Comparison of ENCODE assay signal across 2 cellular contexts in genomic region chr6:9978480-9978879, GRCh38.
A peak's percentile ranks its signal among the peaks of the same experiment; 100 is the strongest.
TF ChIP-seq lines count a peak whose summit lies in the region.

No MANE protein-coding gene starts in this region.

TF ChIP-seq in GM23338, 12 proteins besides CTCF, POLR2A, EP300 and RAD21:
- no peak for TF ChIP-seq ZNF331 (CRISPR knock-in tag; IDR thresholded peaks at IDR 0.05; ENCODE audit: low read depth)
- no peak for TF ChIP-seq JUNB (IDR thresholded peaks at IDR 0.05; ENCODE audit: unreplicated experiment)

TF ChIP-seq in H1, 55 proteins besides CTCF, POLR2A, EP300 and RAD21:
- TF ChIP-seq SIX5 (IDR thresholded peaks at IDR 0.05; ENCODE audit: low read depth, low read length) (no peak), CEBPB (IDR thresholded peaks at IDR 0.05; ENCODE audit: low read depth, low read length) (peak; percentile 30; the same call in 1 of the 2 replicates), KDM4A (IDR thresholded peaks at IDR 0.05; ENCODE audit: low read depth, low read length, severe bottlenecking) (no peak)
